ENCODE assay signal across 30 cellular contexts in the genomic region with DNA sequence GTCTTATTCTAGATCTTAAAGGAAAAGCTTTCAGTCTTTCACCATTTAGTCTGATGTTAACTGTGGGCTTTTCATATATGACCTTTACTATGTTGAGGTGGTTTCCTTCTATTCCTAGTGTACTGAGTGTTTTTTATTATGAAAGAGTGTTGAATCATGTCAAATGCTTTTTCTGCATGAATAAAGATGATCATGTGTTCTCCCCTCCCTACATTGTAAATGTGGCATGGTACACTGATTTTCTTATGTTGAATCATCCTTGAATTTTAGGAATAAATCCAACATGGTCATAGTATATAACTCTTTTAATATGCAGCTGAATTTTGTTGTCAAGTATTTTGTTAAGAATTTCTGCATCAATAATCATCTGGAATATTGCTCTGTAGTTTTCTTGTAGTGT. TPM values are rescaled to one million over a fixed set of nuclear protein-coding genes. Genes with fewer than 3 reads are reported as not detected.
DNase-seq lines count a peak whose midpoint lies in the region; ATAC-seq and TF ChIP-seq lines count a peak whose summit lies in the region.
"Had no signal": no experiment of that assay in that cellular context is flagged by ENCODE, and none has a peak within 500 bp of the region (broad histone marks: within the 10 kb centered on the region; RNA-seq: fewer than 3 reads in every experiment).

No MANE protein-coding gene starts in this region.

- peak; percentile 19 for DNase-seq in M059J (ENCODE audit: low read depth)
- DNase-seq in fibroblast of the conjunctiva (ENCODE audit: low read depth): peak; percentile 6
- peak; percentile 10 for DNase-seq in retinal pigment epithelial cell (ENCODE audit: low read depth)
- no peak for DNase-seq in activated CD8-positive, alpha-beta memory T cell treated with anti-CD3 and anti-CD28 coated beads, Interleukin-2, amount 50 U/mL, for 48 hours
- no peak for DNase-seq in activated CD4-positive, CD25-positive, alpha-beta regulatory T cell (lab: John Stamatoyannopoulos, UW)
- DNase-seq: activated CD4-positive, alpha-beta T cell treated with anti-CD3 and anti-CD28 coated beads, Interleukin-2, amount 10 ng/mL, durations not matched to agents 24 days and 14 days; activated CD8-positive, alpha-beta memory T cell treated with anti-CD3 and anti-CD28 coated beads for 24 hours; activated effector memory CD4-positive, alpha-beta T cell treated with Interleukin-2 at 50 U/mL for 16 hours; activated T-cell treated with anti-CD3 and anti-CD28 coated beads, Interleukin-2, amount 50 U/mL, for 1 hour; caudate nucleus; endodermal cell; heart left ventricle; kidney; lower lobe of right lung; naive thymus-derived CD4-positive, alpha-beta T cell; NCI-H1092 treated with DMSO at 0.1 percent for 48 hours; NCI-H1694 treated with DMSO at 0.1 percent for 48 hours; nucleus accumbens; psoas muscle; T-helper 9 cell; WERI-Rb-1 had no signal

- ATAC-seq in GM18870 (IDR thresholded peaks at IDR 0.05; ENCODE audit: unreplicated experiment) (no peak), HG02759 (IDR thresholded peaks at IDR 0.05; ENCODE audit: unreplicated experiment) (no peak)
- ATAC-seq: activated naive CD4-positive, alpha-beta T cell treated with anti-CD3 and anti-CD28 coated beads, Interleukin-2, amount 50 U/mL, for 72 hours; GM23338; heart left ventricle; K562; lower lobe of right lung; naive thymus-derived CD4-positive, alpha-beta T cell; psoas muscle; stimulated activated memory B cell treated with anti-CD40 and anti-IgM and Interleukin-4, amounts not matched to agents 10 μg/mL and 1 μg/mL and 100 μg/mL, for 72 hours had no signal

- TF ChIP-seq CTCF in retinal pigment epithelial cell (conservative IDR thresholded peaks at IDR 0.05; ENCODE audit: low read depth, low read length): no peak

- H3K9ac ChIP-seq in endocrine pancreas (ENCODE audit: control insufficient read depth, insufficient read depth, low read length): no peak overlapping the region
- H3K9ac ChIP-seq: BLaER1 treated with 17β-estradiol and CSF1 and Interleukin-3, amounts not matched to agents 10 nM and 100 nM had no signal

- no peaks in the 10 kb centered on the region for H3K36me3 ChIP-seq in endocrine pancreas (ENCODE audit: control insufficient read depth, insufficient read depth, low read length)
- H3K36me3 ChIP-seq: BLaER1 treated with 17β-estradiol and CSF1 and Interleukin-3, amounts not matched to agents 10 nM and 100 nM; heart left ventricle; lower lobe of right lung; SJSA1 had no signal

- H3K4me1 ChIP-seq in endocrine pancreas (ENCODE audit: control insufficient read depth, insufficient read depth, low read length): peaks cover 13% of the 10 kb centered on the region
- H3K4me1 ChIP-seq: psoas muscle had no signal

- H3K27me3 ChIP-seq in endocrine pancreas (ENCODE audit: control insufficient read depth, insufficient read depth, low read length): no peaks in the 10 kb centered on the region
- H3K27me3 ChIP-seq: BLaER1 treated with 17β-estradiol and CSF1 and Interleukin-3, amounts not matched to agents 10 nM and 100 nM had no signal

- H3K9me3 ChIP-seq in endocrine pancreas (ENCODE audit: control insufficient read depth, low read length): no peaks in the 10 kb centered on the region
- H3K9me3 ChIP-seq: heart left ventricle, lower lobe of right lung, psoas muscle, SJSA1 had no signal

- H3K4me3 ChIP-seq in endocrine pancreas (ENCODE audit: control insufficient read depth, insufficient read depth, low read length) (peak overlapping the region; percentile 31), retinal pigment epithelial cell (ENCODE audit: low read length) (no peak overlapping the region)
- H3K4me3 ChIP-seq: BLaER1 treated with 17β-estradiol and CSF1 and Interleukin-3, amounts not matched to agents 10 nM and 100 nM; GM23338; heart left ventricle; K562; lower lobe of right lung; psoas muscle; SJSA1 had no signal

RNA-seq across cellular contexts. Expression of a gene that starts 4.3 kb away (rescaled TPM):
- total RNA-seq in M059J (2014; rRNA removed; shearing (Covaris generic)): 3.8 and 7.4 TPM in 2 replicates
- total RNA-seq: activated CD4-positive, alpha-beta T cell treated with anti-CD3 and anti-CD28 coated beads, Interleukin-2, amount 10 ng/mL, durations not matched to agents 24 days and 14 days; activated naive CD4-positive, alpha-beta T cell treated with anti-CD3 and anti-CD28 coated beads, Interleukin-2, amount 50 U/mL, for 72 hours had no signal

RNA-seq across cellular contexts. Expression of a gene that starts 49.7 kb away (rescaled TPM):
- total RNA-seq in M059J (2014; rRNA removed; shearing (Covaris generic)): 47.5 and 83.0 TPM in 2 replicates

Comparison
In these comparisons a context has a peak if more than half of its experiments do, and no peak if none do; other contexts are left out.
1. DNase-seq: peak in M059J (single experiment), fibroblast of the conjunctiva (single experiment) and retinal pigment epithelial cell (single experiment); none in activated CD8-positive, alpha-beta memory T cell treated with anti-CD3 and anti-CD28 coated beads, Interleukin-2, amount 50 U/mL, for 48 hours (single experiment) and activated CD4-positive, CD25-positive, alpha-beta regulatory T cell (0 of 4).